ENCODE assay signal across 18 cellular contexts in the genomic region with DNA sequence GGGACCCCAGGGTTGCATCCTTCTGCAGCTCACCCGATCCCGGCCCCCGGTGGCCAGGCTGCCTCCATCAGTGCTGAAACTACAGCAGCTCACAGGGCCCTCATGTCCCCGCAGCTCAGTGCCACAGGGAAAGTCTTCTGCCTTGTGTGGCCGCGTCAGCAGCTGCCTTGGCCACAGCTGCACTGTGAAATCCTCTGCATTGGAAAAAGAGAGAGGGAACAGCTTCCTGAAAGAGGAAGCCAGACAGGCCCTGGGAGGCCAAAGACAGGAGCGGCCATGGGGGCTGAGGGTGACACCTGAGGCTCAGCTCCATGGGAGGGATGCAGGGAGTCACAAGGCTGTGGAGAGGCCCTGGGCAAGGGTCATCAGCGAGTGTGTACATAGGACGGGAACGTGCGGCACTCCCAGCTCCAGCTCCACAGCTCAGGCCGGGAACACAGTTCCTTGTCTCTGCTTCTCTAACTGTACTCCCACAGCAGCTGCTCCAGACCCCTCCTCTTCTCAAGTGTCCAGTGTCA. TPM values are rescaled to one million over a fixed set of nuclear protein-coding genes. Genes with fewer than 3 reads are reported as not detected.
DNase-seq lines count a peak whose midpoint lies in the region; ATAC-seq, FAIRE-seq and TF ChIP-seq lines count a peak whose summit lies in the region.
"Had no signal": no experiment of that assay in that cellular context is flagged by ENCODE, and none has a peak within 500 bp of the region (broad histone marks: within the 10 kb centered on the region; RNA-seq: fewer than 3 reads in every experiment).

No MANE protein-coding gene starts in this region.

- BruUV-seq in HepG2 (replicated peaks; lab: Mats Ljungman, UMichigan), result no TSS peak

- TF ChIP-seq CTCF in natural killer cell (IDR thresholded peaks at IDR 0.05), result no peak
- no peak for TF ChIP-seq CTCF in HepG2 (CRISPR knock-in tag; IDR thresholded peaks at IDR 0.05)

- no peak overlapping the region for H4K91ac ChIP-seq in trophoblast cell (ENCODE audit: low read depth, low read length)

- H3K36me3 ChIP-seq in HepG2 (replicated peaks in 1 of 2; ENCODE audit: control insufficient read depth in 1 of 2, insufficient read depth in 2 of 2, low read length in 2 of 2) (peaks cover 12 to 31% of the 10 kb centered on the region in 2 experiments; a peak in 4 of 5 replicates), trophoblast cell (ENCODE audit: control insufficient read depth in 1 of 2, insufficient read depth in 2 of 2, low read length in 2 of 2) (peaks cover 56 to 77% of the 10 kb centered on the region in 2 experiments)

- no peak overlapping the region for H3K23ac ChIP-seq in trophoblast cell (ENCODE audit: low read length)

- H3K14ac ChIP-seq in trophoblast cell (ENCODE audit: low read length), result no peak overlapping the region

- no peak for TF ChIP-seq RAD21 in HepG2 (CRISPR knock-in tag; IDR thresholded peaks at IDR 0.05)

- 35% methylated on average over 12 of the region's 12 CpGs for WGBS in HepG2 (ENCODE audit: low lambda C conversion rate)
- WGBS in trophoblast cell (ENCODE audit: extremely low coverage, insufficient coverage, insufficient read length), result no CpG with 5 or more reads among the region's 12 CpGs

- H3K27me3 ChIP-seq in HepG2 (ENCODE audit: control insufficient read depth in 1 of 2, insufficient read depth in 2 of 2, low read length in 2 of 2) (no peaks in the 10 kb centered on the region), trophoblast cell (ENCODE audit: insufficient read depth, low read length) (no peaks in the 10 kb centered on the region)

- H3K4me3 ChIP-seq in HepG2 (replicated peaks in 1 of 3; ENCODE audit: insufficient read depth in 1 of 3, low read depth in 2 of 3, low read length in 3 of 3), result peak overlapping the region in 2 of 3 experiments; percentile 3 to 17; a peak in 2 of 6 replicates
- no peak overlapping the region for H3K4me3 ChIP-seq in trophoblast cell (ENCODE audit: low read depth, low read length)
- H3K4me3 ChIP-seq: K562 had no signal

- H3K36me3 Mint-ChIP-seq in natural killer cell, result peaks cover 44% of the 10 kb centered on the region
- peaks cover 27% of the 10 kb centered on the region for H3K36me3 Mint-ChIP-seq in natural killer cell treated with Interleukin-12 subunit alpha and Interleukin-12 subunit beta and Interleukin-15 and Interleukin-18, amount 100 ng/mL, for 72 hours

- H3K79me2 ChIP-seq in HepG2 (ENCODE audit: insufficient read depth, low read length) (no peaks in the 10 kb centered on the region), trophoblast cell (ENCODE audit: control insufficient read depth, insufficient read depth, low read length, poor library complexity) (no peaks in the 10 kb centered on the region)

- H3K79me1 ChIP-seq in trophoblast cell (ENCODE audit: low read length), result no peaks in the 10 kb centered on the region

- DNase-seq in natural killer cell (no peak), HepG2 (ENCODE audit: low spot score) (peak; percentile 67), trophoblast cell (no peak), DMS153 treated with DMSO at 0.1 percent for 48 hours (lab: John Stamatoyannopoulos, UW; ENCODE audit: unreplicated experiment) (no peak), epidermal melanocyte (ENCODE audit: insufficient read length, low spot score) (no peak), hippocampal formation (lab: John Stamatoyannopoulos, UW) (no peak)
- no peak for DNase-seq in natural killer cell treated with Interleukin-12 subunit alpha and Interleukin-12 subunit beta and Interleukin-15 and Interleukin-18, amount 100 ng/mL, for 72 hours (ENCODE audit: low spot score)
- DNase-seq: CD8-positive, alpha-beta T cell; NCI-H1048; NCI-H2227 treated with DMSO at 0.1 percent for 48 hours; NCI-H526 treated with DMSO at 0.1 percent for 48 hours; OCI-M1 had no signal

- H3K4me1 Mint-ChIP-seq in natural killer cell, result no peaks in the 10 kb centered on the region
- H3K4me1 Mint-ChIP-seq in natural killer cell treated with Interleukin-12 subunit alpha and Interleukin-12 subunit beta and Interleukin-15 and Interleukin-18, amount 100 ng/mL, for 72 hours (ENCODE audit: low read depth in 2 of 2), result no peaks in the 10 kb centered on the region

- H2BK5ac ChIP-seq in trophoblast cell (ENCODE audit: low read depth, low read length, poor library complexity), result no peak overlapping the region

- in situ Hi-C loops in HepG2 (cut with HindIII; ENCODE audit: extremely low pct_ligation_motif_present, low pct_unique_long_range_greater_than_20kb), result no loop called here

- H2BK12ac ChIP-seq in trophoblast cell (ENCODE audit: low read length), result no peak overlapping the region

- H3K27ac ChIP-seq in HepG2 (ENCODE audit: extremely low read length, insufficient read depth, low read length) (peak overlapping the region; percentile 71), trophoblast cell (ENCODE audit: low read depth, low read length) (no peak overlapping the region)
- H3K27ac ChIP-seq: 22Rv1, RWPE1 had no signal

- ATAC-seq in natural killer cell, result no peak
- ATAC-seq in natural killer cell treated with Interleukin-12 subunit alpha and Interleukin-12 subunit beta and Interleukin-15 and Interleukin-18, amount 100 ng/mL, for 72 hours, result no peak
- peak; percentile 99 for ATAC-seq in HepG2
- ATAC-seq in GM21825 (IDR thresholded peaks at IDR 0.05; ENCODE audit: unreplicated experiment), result no peak
- ATAC-seq: CD8-positive, alpha-beta T cell; K562 had no signal

- no peak overlapping the region for H2AK5ac ChIP-seq in trophoblast cell (ENCODE audit: low read length)

- intact Hi-C loops in natural killer cell (cut with micrococcal nuclease) (no loop called here), HepG2 (cut with micrococcal nuclease; ENCODE audit: unreplicated experiment) (loop anchor here (1.0 to 5.0 kb wide), 3 partner anchors 36 to 230 kb away; a partner anchor contains a TSS)

- H3K4me1 ChIP-seq in HepG2 (ENCODE audit: insufficient read depth, low read length), result peaks cover 19% of the 10 kb centered on the region
- no peaks in the 10 kb centered on the region for H3K4me1 ChIP-seq in trophoblast cell (ENCODE audit: control insufficient read depth in 1 of 2, insufficient read depth in 2 of 2, low read length in 2 of 2)

- no peak overlapping the region for H3K4me3 Mint-ChIP-seq in natural killer cell
- H3K4me3 Mint-ChIP-seq in natural killer cell treated with Interleukin-12 subunit alpha and Interleukin-12 subunit beta and Interleukin-15 and Interleukin-18, amount 100 ng/mL, for 72 hours, result no peak overlapping the region
- H3K4me3 Mint-ChIP-seq: CD8-positive, alpha-beta T cell had no signal

- no peak overlapping the region for H3K4ac ChIP-seq in trophoblast cell (ENCODE audit: low read depth, low read length)

- no peaks in the 10 kb centered on the region for H3K27me3 Mint-ChIP-seq in natural killer cell (ENCODE audit: low read depth in 2 of 2)
- no peaks in the 10 kb centered on the region for H3K27me3 Mint-ChIP-seq in natural killer cell treated with Interleukin-12 subunit alpha and Interleukin-12 subunit beta and Interleukin-15 and Interleukin-18, amount 100 ng/mL, for 72 hours

- CTCF ChIA-PET in HepG2 (lab: Yijun Ruan, JAX; ENCODE audit: low intra/inter-chr PET ratio, low total read pairs), result no interaction called here

- H3K9me3 ChIP-seq in HepG2 (ENCODE audit: low read length), result no peaks in the 10 kb centered on the region
- no peaks in the 10 kb centered on the region for H3K9me3 ChIP-seq in trophoblast cell (ENCODE audit: insufficient read depth, low read depth, low read length)

- no peak overlapping the region for H2BK120ac ChIP-seq in trophoblast cell (ENCODE audit: insufficient read depth, low read length, poor library complexity)

- peak overlapping the region; percentile 48 to 60 for H3K27ac Mint-ChIP-seq in natural killer cell
- H3K27ac Mint-ChIP-seq in natural killer cell treated with Interleukin-12 subunit alpha and Interleukin-12 subunit beta and Interleukin-15 and Interleukin-18, amount 100 ng/mL, for 72 hours, result no peak overlapping the region
- H3K27ac Mint-ChIP-seq: CD8-positive, alpha-beta T cell had no signal

- no peak overlapping the region for H4K12ac ChIP-seq in trophoblast cell (ENCODE audit: low read depth, low read length)

- H4K8ac ChIP-seq in trophoblast cell (ENCODE audit: low read depth, low read length), result no peak overlapping the region

- H3K18ac ChIP-seq in trophoblast cell (ENCODE audit: low read length), result no peak overlapping the region

- TF ChIP-seq EP300 in HepG2 (IDR thresholded peaks at IDR 0.05; ENCODE audit: low read depth in 2 of 2, low read length in 2 of 2), result no peak
- no peak for TF ChIP-seq EP300 in HepG2 (CRISPR knock-in tag; IDR thresholded peaks at IDR 0.05; ENCODE audit: borderline replicate concordance)

- H3K4me2 ChIP-seq in HepG2 (ENCODE audit: low read depth, low read length), result peak overlapping the region; percentile 63
- no peak overlapping the region for H3K4me2 ChIP-seq in trophoblast cell (ENCODE audit: low read length)

- peak in 1 of 2 experiments; percentile 58; a peak in 2 of 4 replicates for TF ChIP-seq POLR2A in HepG2 (IDR thresholded peaks at IDR 0.05; ENCODE audit: insufficient read depth in 1 of 2, low read depth in 2 of 2, low read length in 2 of 2)

- peak overlapping the region; percentile 43 for H3K9ac ChIP-seq in HepG2 (ENCODE audit: insufficient read depth, low read depth, low read length)
- peak overlapping the region; percentile 26 for H3K9ac ChIP-seq in trophoblast cell (ENCODE audit: low read length)

- peak; percentile 87 for FAIRE-seq in HepG2 (lab: Jason Lieb, UNC)
- FAIRE-seq: H54, K562 had no signal

- no peaks in the 10 kb centered on the region for H4K20me1 ChIP-seq in HepG2 (ENCODE audit: insufficient read depth, low read length)

- no peaks in the 10 kb centered on the region for H3K9me3 Mint-ChIP-seq in natural killer cell
- H3K9me3 Mint-ChIP-seq in natural killer cell treated with Interleukin-12 subunit alpha and Interleukin-12 subunit beta and Interleukin-15 and Interleukin-18, amount 100 ng/mL, for 72 hours, result no peaks in the 10 kb centered on the region
- H3K9me3 Mint-ChIP-seq: CD8-positive, alpha-beta T cell had no signal

- POLR2A ChIA-PET in HepG2 (lab: Yijun Ruan, JAX), result interaction anchor here (1.3 to 1.8 kb wide), 4 partner anchors 33 to 86 kb away, joined by 5 to 9 read pairs (median 8); a partner anchor contains a TSS

- H2AFZ ChIP-seq in HepG2 (ENCODE audit: low read length) (peak overlapping the region; percentile 37), trophoblast cell (ENCODE audit: insufficient read depth, low read length, poor library complexity) (no peak overlapping the region)

RNA-seq across cellular contexts. Expression of a gene that starts 32.7 kb away (rescaled TPM):
- total RNA-seq in natural killer cell (10 to 100 TPM; 18.2 to 28.3 (median 22.2) TPM), HepG2 (2016; rRNA removed; fragmentation: Illumina TruSeq; extraction: Trizol) (37.3 and 39.1 TPM in 2 replicates)
- total RNA-seq in natural killer cell treated with Interleukin-12 subunit alpha and Interleukin-12 subunit beta and Interleukin-15 and Interleukin-18, amount 100 ng/mL, for 72 hours, result 10 to 100 TPM; 23.7 to 37.2 TPM
- total RNA-seq in HepG2 (2016; cell fraction: cytosol; rRNA removed; fragmentation: Illumina TruSeq; extraction: Trizol; ENCODE audit: low read depth), result 12.6 and 13.3 TPM in 2 replicates
- 38.8 and 39.8 TPM in 2 replicates for total RNA-seq in HepG2 (2016; cell fraction: insoluble cytoplasmic fraction; rRNA removed; fragmentation: Illumina TruSeq; extraction: Trizol)
- total RNA-seq in HepG2 (2016; cell fraction: membrane; rRNA removed; fragmentation: Illumina TruSeq; extraction: Trizol), result 15.3 and 15.8 TPM in 2 replicates
- total RNA-seq in HepG2 (2016; cell fraction: nucleus; rRNA removed; fragmentation: Illumina TruSeq; extraction: Trizol), result 45.9 and 50.0 TPM in 2 replicates
- polyA plus RNA-seq in HepG2 (2011; rRNA removed), result 31.3 and 38.4 TPM in 2 replicates
- 18.1 and 20.5 TPM in 2 replicates for polyA plus RNA-seq in HepG2 (2011; cell fraction: cytosol; rRNA removed)
- 71.4 and 74.8 TPM in 2 replicates for polyA plus RNA-seq in HepG2 (2011; cell fraction: nucleus; rRNA removed)
- 34.8 and 43.7 TPM in 2 replicates for polyA plus RNA-seq in HepG2 (2012)
- polyA plus RNA-seq in HepG2 (2016; cell fraction: cytosol; fragmentation: Illumina TruSeq; extraction: Trizol; ENCODE audit: low read depth), result 5.1 and 5.8 TPM in 2 replicates
- 60.5 and 63.6 TPM in 2 replicates for polyA plus RNA-seq in HepG2 (2016; cell fraction: insoluble cytoplasmic fraction; fragmentation: Illumina TruSeq; extraction: Trizol; ENCODE audit: low read depth)
- polyA plus RNA-seq in HepG2 (2016; cell fraction: membrane; fragmentation: Illumina TruSeq; extraction: Trizol; ENCODE audit: low read depth), result 8.6 and 9.1 TPM in 2 replicates
- 132 and 134 TPM in 2 replicates for polyA plus RNA-seq in HepG2 (2016; cell fraction: nucleus; fragmentation: Illumina TruSeq; extraction: Trizol; ENCODE audit: insufficient read depth, low read depth)
- polyA minus RNA-seq in HepG2 (2011; rRNA and poly(A)+ RNA removed; ENCODE audit: low replicate concordance), result 7.0 and 16.0 TPM in 2 replicates
- polyA minus RNA-seq in HepG2 (2011; cell fraction: cytosol; rRNA and poly(A)+ RNA removed), result 10.3 and 12.2 TPM in 2 replicates
- 20.7 and 27.6 TPM in 2 replicates for polyA minus RNA-seq in HepG2 (2011; cell fraction: nucleus; rRNA and poly(A)+ RNA removed)
- polyA plus RNA-seq in trophoblast cell (2013), result 26.8 and 27.1 TPM in 2 replicates

RNA-seq across cellular contexts. Expression of a gene that starts 37.2 kb away (rescaled TPM):
- total RNA-seq in natural killer cell, result 10 to 100 TPM; 76.3 to 83.2 (median 80.8) TPM
- total RNA-seq in natural killer cell treated with Interleukin-12 subunit alpha and Interleukin-12 subunit beta and Interleukin-15 and Interleukin-18, amount 100 ng/mL, for 72 hours, result 10 to 100 TPM; 38.2 to 47.6 TPM
- 9.5 and 12.8 TPM in 2 replicates for total RNA-seq in HepG2 (2016; rRNA removed; fragmentation: Illumina TruSeq; extraction: Trizol)
- total RNA-seq in HepG2 (2016; cell fraction: cytosol; rRNA removed; fragmentation: Illumina TruSeq; extraction: Trizol; ENCODE audit: low read depth), result 1.4 and 1.7 TPM in 2 replicates
- total RNA-seq in HepG2 (2016; cell fraction: insoluble cytoplasmic fraction; rRNA removed; fragmentation: Illumina TruSeq; extraction: Trizol), result 10.8 and 12.7 TPM in 2 replicates
- 1.9 and 3.0 TPM in 2 replicates for total RNA-seq in HepG2 (2016; cell fraction: membrane; rRNA removed; fragmentation: Illumina TruSeq; extraction: Trizol)
- 16.2 and 17.5 TPM in 2 replicates for total RNA-seq in HepG2 (2016; cell fraction: nucleus; rRNA removed; fragmentation: Illumina TruSeq; extraction: Trizol)
- polyA plus RNA-seq in HepG2 (2011; rRNA removed), result 11.0 and 16.9 TPM in 2 replicates
- polyA plus RNA-seq in HepG2 (2011; cell fraction: cytosol; rRNA removed), result 4.2 and 4.7 TPM in 2 replicates
- polyA plus RNA-seq in HepG2 (2011; cell fraction: nucleus; rRNA removed), result 48.7 and 52.6 TPM in 2 replicates
- 12.2 and 12.9 TPM in 2 replicates for polyA plus RNA-seq in HepG2 (2012)
- 0.97 and 1.2 TPM in 2 replicates for polyA plus RNA-seq in HepG2 (2016; cell fraction: cytosol; fragmentation: Illumina TruSeq; extraction: Trizol; ENCODE audit: low read depth)
- 7.4 and 7.8 TPM in 2 replicates for polyA plus RNA-seq in HepG2 (2016; cell fraction: insoluble cytoplasmic fraction; fragmentation: Illumina TruSeq; extraction: Trizol; ENCODE audit: low read depth)
- 1.8 and 2.2 TPM in 2 replicates for polyA plus RNA-seq in HepG2 (2016; cell fraction: membrane; fragmentation: Illumina TruSeq; extraction: Trizol; ENCODE audit: low read depth)
- polyA plus RNA-seq in HepG2 (2016; cell fraction: nucleus; fragmentation: Illumina TruSeq; extraction: Trizol; ENCODE audit: insufficient read depth, low read depth), result 29.9 and 31.5 TPM in 2 replicates
- polyA minus RNA-seq in HepG2 (2011; rRNA and poly(A)+ RNA removed; ENCODE audit: low replicate concordance), result 28.6 and 32.2 TPM in 2 replicates
- 10.2 and 12.2 TPM in 2 replicates for polyA minus RNA-seq in HepG2 (2011; cell fraction: cytosol; rRNA and poly(A)+ RNA removed)
- polyA minus RNA-seq in HepG2 (2011; cell fraction: nucleus; rRNA and poly(A)+ RNA removed), result 30.5 and 40.9 TPM in 2 replicates
- polyA plus RNA-seq in trophoblast cell (2013), result 11.5 and 12.3 TPM in 2 replicates

RNA-seq across cellular contexts. Expression of a gene that starts 43.1 kb away (rescaled TPM):
- 10 to 100 TPM; 20.8 to 21.5 (median 21.2) TPM for total RNA-seq in natural killer cell
- total RNA-seq in natural killer cell treated with Interleukin-12 subunit alpha and Interleukin-12 subunit beta and Interleukin-15 and Interleukin-18, amount 100 ng/mL, for 72 hours, result 10 to 100 TPM; 25.4 to 66.3 TPM
- total RNA-seq in HepG2 (2016; rRNA removed; fragmentation: Illumina TruSeq; extraction: Trizol), result 98.3 and 110 TPM in 2 replicates
- 75.4 and 85.5 TPM in 2 replicates for total RNA-seq in HepG2 (2016; cell fraction: cytosol; rRNA removed; fragmentation: Illumina TruSeq; extraction: Trizol; ENCODE audit: low read depth)
- 104 and 112 TPM in 2 replicates for total RNA-seq in HepG2 (2016; cell fraction: insoluble cytoplasmic fraction; rRNA removed; fragmentation: Illumina TruSeq; extraction: Trizol)
- total RNA-seq in HepG2 (2016; cell fraction: membrane; rRNA removed; fragmentation: Illumina TruSeq; extraction: Trizol), result 171 and 187 TPM in 2 replicates
- total RNA-seq in HepG2 (2016; cell fraction: nucleus; rRNA removed; fragmentation: Illumina TruSeq; extraction: Trizol), result 99.1 and 105 TPM in 2 replicates
- polyA plus RNA-seq in HepG2 (2011; rRNA removed), result 101 and 125 TPM in 2 replicates
- 77.6 and 112 TPM in 2 replicates for polyA plus RNA-seq in HepG2 (2011; cell fraction: cytosol; rRNA removed)
- polyA plus RNA-seq in HepG2 (2011; cell fraction: nucleus; rRNA removed), result 39.1 and 52.4 TPM in 2 replicates
- polyA plus RNA-seq in HepG2 (2012), result 128 and 248 TPM in 2 replicates
- polyA plus RNA-seq in HepG2 (2016; cell fraction: cytosol; fragmentation: Illumina TruSeq; extraction: Trizol; ENCODE audit: low read depth), result 78.2 and 81.7 TPM in 2 replicates
- 105 and 127 TPM in 2 replicates for polyA plus RNA-seq in HepG2 (2016; cell fraction: insoluble cytoplasmic fraction; fragmentation: Illumina TruSeq; extraction: Trizol; ENCODE audit: low read depth)
- polyA plus RNA-seq in HepG2 (2016; cell fraction: membrane; fragmentation: Illumina TruSeq; extraction: Trizol; ENCODE audit: low read depth), result 158 and 172 TPM in 2 replicates
- polyA plus RNA-seq in HepG2 (2016; cell fraction: nucleus; fragmentation: Illumina TruSeq; extraction: Trizol; ENCODE audit: insufficient read depth, low read depth), result 120 and 124 TPM in 2 replicates
- polyA minus RNA-seq in HepG2 (2011; rRNA and poly(A)+ RNA removed; ENCODE audit: low replicate concordance), result 49.3 and 81.3 TPM in 2 replicates
- polyA minus RNA-seq in HepG2 (2011; cell fraction: cytosol; rRNA and poly(A)+ RNA removed), result 24.8 and 37.2 TPM in 2 replicates
- 98.6 and 129 TPM in 2 replicates for polyA minus RNA-seq in HepG2 (2011; cell fraction: nucleus; rRNA and poly(A)+ RNA removed)
- polyA plus RNA-seq in trophoblast cell (2013), result 56.3 and 57.3 TPM in 2 replicates

RNA-seq across cellular contexts. Expression of a gene that starts 59.8 kb away (rescaled TPM):
- total RNA-seq in natural killer cell, result under 1 TPM; 0.25 to 0.97 (median 0.31) TPM
- total RNA-seq in natural killer cell treated with Interleukin-12 subunit alpha and Interleukin-12 subunit beta and Interleukin-15 and Interleukin-18, amount 100 ng/mL, for 72 hours, result under 1 TPM; 0.22 to 0.43 TPM
- total RNA-seq in HepG2 (2016; rRNA removed; fragmentation: Illumina TruSeq; extraction: Trizol), result not detected in 2 replicates
- total RNA-seq in HepG2 (2016; cell fraction: cytosol; rRNA removed; fragmentation: Illumina TruSeq; extraction: Trizol; ENCODE audit: low read depth), result not detected in 2 replicates
- not detected in 2 replicates for total RNA-seq in HepG2 (2016; cell fraction: insoluble cytoplasmic fraction; rRNA removed; fragmentation: Illumina TruSeq; extraction: Trizol)
- total RNA-seq in HepG2 (2016; cell fraction: membrane; rRNA removed; fragmentation: Illumina TruSeq; extraction: Trizol), result not detected in 2 replicates
- total RNA-seq in HepG2 (2016; cell fraction: nucleus; rRNA removed; fragmentation: Illumina TruSeq; extraction: Trizol), result not detected in 2 replicates
- polyA plus RNA-seq in HepG2 (2011; rRNA removed), result 0.05 TPM in 1 of 2 replicates, not detected in the other
- 0.03 and 0.05 TPM in 2 replicates for polyA plus RNA-seq in HepG2 (2011; cell fraction: cytosol; rRNA removed)
- 0.03 and 0.10 TPM in 2 replicates for polyA plus RNA-seq in HepG2 (2011; cell fraction: nucleus; rRNA removed)
- polyA plus RNA-seq in HepG2 (2012), result 0.05 and 0.15 TPM in 2 replicates
- not detected in 2 replicates for polyA plus RNA-seq in HepG2 (2016; cell fraction: cytosol; fragmentation: Illumina TruSeq; extraction: Trizol; ENCODE audit: low read depth)
- polyA plus RNA-seq in HepG2 (2016; cell fraction: insoluble cytoplasmic fraction; fragmentation: Illumina TruSeq; extraction: Trizol; ENCODE audit: low read depth), result 0.04 TPM in 1 of 2 replicates, not detected in the other
- polyA plus RNA-seq in HepG2 (2016; cell fraction: membrane; fragmentation: Illumina TruSeq; extraction: Trizol; ENCODE audit: low read depth), result not detected in 2 replicates
- polyA plus RNA-seq in HepG2 (2016; cell fraction: nucleus; fragmentation: Illumina TruSeq; extraction: Trizol; ENCODE audit: insufficient read depth, low read depth), result not detected in 2 replicates
- 0.04 and 0.12 TPM in 2 replicates for polyA minus RNA-seq in HepG2 (2011; rRNA and poly(A)+ RNA removed; ENCODE audit: low replicate concordance)
- polyA minus RNA-seq in HepG2 (2011; cell fraction: cytosol; rRNA and poly(A)+ RNA removed), result not detected in 2 replicates
- polyA minus RNA-seq in HepG2 (2011; cell fraction: nucleus; rRNA and poly(A)+ RNA removed), result 0.12 TPM in 1 of 2 replicates, not detected in the other
- polyA plus RNA-seq in trophoblast cell (2013), result not detected in 2 replicates
- total RNA-seq: HT1080 had no signal

Comparison
In these comparisons a context has a peak if more than half of its experiments do, and no peak if none do; other contexts are left out.
1. H3K27ac Mint-ChIP-seq: peak in natural killer cell (2 of 2); none in natural killer cell treated with Interleukin-12 subunit alpha and Interleukin-12 subunit beta and Interleukin-15 and Interleukin-18, amount 100 ng/mL, for 72 hours (0 of 2).